ENCODE assay signal across 8 cellular contexts in genomic region chr19:49084206-49085019, GRCh38. TPM values are rescaled to one million over a fixed set of nuclear protein-coding genes. Genes with fewer than 3 reads are reported as not detected.
DNase-seq lines count a peak whose midpoint lies in the region; ATAC-seq and TF ChIP-seq lines count a peak whose summit lies in the region.

No MANE protein-coding gene starts in this region.

- CTCF ChIA-PET in naive thymus-derived CD4-positive, alpha-beta T cell (lab: Charles Lee): interaction anchor here (0.6 kb wide), 1 partner anchor 56 kb away, joined by 3 read pairs; no protein-coding TSS in a partner anchor

- H3K36me3 Mint-ChIP-seq in chondrocyte (ENCODE audit: low read depth): peaks cover 9% of the 10 kb centered on the region
- H3K36me3 Mint-ChIP-seq in naive thymus-derived CD4-positive, alpha-beta T cell: peaks cover 4 to 17% (median 6%) of the 10 kb centered on the region in 5 donors

- H3K9me3 ChIP-seq in BE2C (no peaks in the 10 kb centered on the region), Karpas-422 (ENCODE audit: low read length) (no peaks in the 10 kb centered on the region)
- no peaks in the 10 kb centered on the region for H3K9me3 ChIP-seq in naive thymus-derived CD4-positive, alpha-beta T cell (ENCODE audit: control insufficient read depth in 2 of 3, low read length in 3 of 3)

- peak overlapping the region; percentile 72 for H2AFZ ChIP-seq in Karpas-422 (ENCODE audit: low read length)

- H3K27me3 ChIP-seq in BE2C: no peaks in the 10 kb centered on the region
- no peaks in the 10 kb centered on the region for H3K27me3 ChIP-seq in Karpas-422 (ENCODE audit: low read length)
- H3K27me3 ChIP-seq in naive thymus-derived CD4-positive, alpha-beta T cell (ENCODE audit: control insufficient read depth in 2 of 2, insufficient read depth in 2 of 2, low read length in 2 of 2): no peaks in the 10 kb centered on the region

- H3K36me3 ChIP-seq in BE2C: peaks cover 29% of the 10 kb centered on the region
- peaks cover 26% of the 10 kb centered on the region for H3K36me3 ChIP-seq in Karpas-422 (ENCODE audit: insufficient read depth, low read length)
- peaks cover 0 to 22% (median 4%) of the 10 kb centered on the region in 3 experiments for H3K36me3 ChIP-seq in naive thymus-derived CD4-positive, alpha-beta T cell (ENCODE audit: control insufficient read depth in 2 of 3, insufficient read depth in 3 of 3, low read length in 3 of 3)

- intact Hi-C loops in naive thymus-derived CD4-positive, alpha-beta T cell (cut with micrococcal nuclease): loop anchor here (1.0 to 5.0 kb wide), 13 partner anchors 22 to 592 kb away; partner anchors contain the start of genes C19orf73 (in 2 of the 2), NUCB1 (in 2 of the 2), PPFIA3 (in 2 of the 2) and ALDH16A1 (in 1 of the 2)

- peak overlapping the region; percentile 67 for H3K4me2 ChIP-seq in Karpas-422 (ENCODE audit: low read depth, low read length, poor library complexity, severe bottlenecking)

- no peak overlapping the region for H3K27ac ChIP-seq in Karpas-422 (ENCODE audit: low read length)
- H3K27ac ChIP-seq in naive thymus-derived CD4-positive, alpha-beta T cell (ENCODE audit: low read depth, low read length): peak overlapping the region; percentile 94

- peaks cover 3% of the 10 kb centered on the region for H3K4me1 ChIP-seq in BE2C
- peaks cover 20% of the 10 kb centered on the region for H3K4me1 ChIP-seq in Karpas-422 (ENCODE audit: low read length)
- peaks cover 19% of the 10 kb centered on the region in 2 donors for H3K4me1 ChIP-seq in naive thymus-derived CD4-positive, alpha-beta T cell (ENCODE audit: control insufficient read depth in 2 of 2, insufficient read depth in 2 of 2, low read length in 2 of 2)

- DNase-seq in BE2C: no peak
- peak; percentile 45 for DNase-seq in Karpas-422
- no peak for DNase-seq in chondrocyte (ENCODE audit: low spot score)
- DNase-seq in naive thymus-derived CD4-positive, alpha-beta T cell: no peak
- no peak for DNase-seq in germinal center (ENCODE audit: low spot score)
- no peak for DNase-seq in activated CD4-positive, CD25-positive, alpha-beta regulatory T cell (lab: John Stamatoyannopoulos, UW)

- peaks cover 38% of the 10 kb centered on the region for H3K79me2 ChIP-seq in Karpas-422 (ENCODE audit: low read length)

- H4K20me1 ChIP-seq in Karpas-422 (ENCODE audit: insufficient read depth, low read depth, low read length): peaks cover 35% of the 10 kb centered on the region

- TF ChIP-seq CTCF in BE2C (IDR thresholded peaks at IDR 0.05; ENCODE audit: low read depth, low read length): no peak
- TF ChIP-seq CTCF in chondrocyte (IDR thresholded peaks at IDR 0.05): no peak

- H3K27ac Mint-ChIP-seq in chondrocyte (ENCODE audit: unreplicated experiment): peak overlapping the region; percentile 97
- peak overlapping the region; percentile 83 to 96 (median 88) for H3K27ac Mint-ChIP-seq in naive thymus-derived CD4-positive, alpha-beta T cell

- no peaks in the 10 kb centered on the region for H3K9me3 Mint-ChIP-seq in chondrocyte (ENCODE audit: low read depth)
- peaks cover 0 to 7% (median 0%) of the 10 kb centered on the region in 11 donors for H3K9me3 Mint-ChIP-seq in naive thymus-derived CD4-positive, alpha-beta T cell

- no peak for ATAC-seq in naive thymus-derived CD4-positive, alpha-beta T cell
- ATAC-seq in HG03280 (IDR thresholded peaks at IDR 0.05; ENCODE audit: unreplicated experiment) (no peak), GM18498 (IDR thresholded peaks at IDR 0.05; ENCODE audit: unreplicated experiment) (no peak)

- POLR2A ChIA-PET in naive thymus-derived CD4-positive, alpha-beta T cell (lab: Charles Lee): no interaction called here

- no peaks in the 10 kb centered on the region for H3K27me3 Mint-ChIP-seq in chondrocyte (ENCODE audit: low read depth)
- H3K27me3 Mint-ChIP-seq in naive thymus-derived CD4-positive, alpha-beta T cell: peaks cover 0 to 7% (median 6%) of the 10 kb centered on the region in 5 donors

- H3K4me3 Mint-ChIP-seq in chondrocyte (ENCODE audit: unreplicated experiment): peak overlapping the region; percentile 99
- H3K4me3 Mint-ChIP-seq in naive thymus-derived CD4-positive, alpha-beta T cell: peak overlapping the region; percentile 71 to 97 (median 94)

- H3K9ac ChIP-seq in Karpas-422 (ENCODE audit: low read length): peak overlapping the region; percentile 95

- peak overlapping the region; percentile 76 for H3K4me3 ChIP-seq in BE2C (ENCODE audit: low read depth, low read length)
- peak overlapping the region; percentile 95 for H3K4me3 ChIP-seq in Karpas-422 (ENCODE audit: low read length)
- H3K4me3 ChIP-seq in naive thymus-derived CD4-positive, alpha-beta T cell (ENCODE audit: low read length): peak overlapping the region; percentile 72

- peaks cover 37% of the 10 kb centered on the region for H3K4me1 Mint-ChIP-seq in chondrocyte (ENCODE audit: low read depth)
- peaks cover 17 to 46% (median 34%) of the 10 kb centered on the region in 7 donors for H3K4me1 Mint-ChIP-seq in naive thymus-derived CD4-positive, alpha-beta T cell

- H3K9me2 ChIP-seq in Karpas-422 (replicated peaks; ENCODE audit: insufficient read depth, low read length): no peaks in the 10 kb centered on the region

RNA-seq across cellular contexts. Expression of gene SNRNP70, which starts 0.8 kb away (rescaled TPM):
- polyA plus RNA-seq in BE2C (2012; ENCODE audit: insufficient read depth, insufficient read length, low read depth): 206 TPM
- total RNA-seq in Karpas-422 (2014; rRNA removed; shearing (Covaris generic); ENCODE audit: low replicate concordance): 420 and 646 TPM in 2 replicates
- total RNA-seq in chondrocyte: 151 to 218 TPM (median 163 TPM) in 3 replicates
- total RNA-seq in naive thymus-derived CD4-positive, alpha-beta T cell: 100 to 1,000 TPM; 243 to 837 (median 449) TPM
- polyA plus RNA-seq in naive thymus-derived CD4-positive, alpha-beta T cell: 10 to 100 TPM; 48.0 to 63.1 TPM

RNA-seq across cellular contexts. Expression of gene KCNA7, which starts 11.9 kb away (rescaled TPM):
- not detected for polyA plus RNA-seq in BE2C (2012; ENCODE audit: insufficient read depth, insufficient read length, low read depth)
- total RNA-seq in Karpas-422 (2014; rRNA removed; shearing (Covaris generic); ENCODE audit: low replicate concordance): not detected in 2 replicates
- 0.12 TPM in 1 of 3 replicates, not detected in the others for total RNA-seq in chondrocyte
- total RNA-seq in naive thymus-derived CD4-positive, alpha-beta T cell: not detected
- not detected for polyA plus RNA-seq in naive thymus-derived CD4-positive, alpha-beta T cell

RNA-seq across cellular contexts. Expression of gene NTF4, which starts 19.8 kb away (rescaled TPM):
- polyA plus RNA-seq in BE2C (2012; ENCODE audit: insufficient read depth, insufficient read length, low read depth): not detected
- not detected in 2 replicates for total RNA-seq in Karpas-422 (2014; rRNA removed; shearing (Covaris generic); ENCODE audit: low replicate concordance)
- 1.1 to 1.6 TPM in 2 of 3 replicates, not detected in the other for total RNA-seq in chondrocyte
- not detected for total RNA-seq in naive thymus-derived CD4-positive, alpha-beta T cell
- not detected for polyA plus RNA-seq in naive thymus-derived CD4-positive, alpha-beta T cell

RNA-seq across cellular contexts. Expression of gene CGB7, which starts 26.9 kb away (rescaled TPM):
- polyA plus RNA-seq in BE2C (2012; ENCODE audit: insufficient read depth, insufficient read length, low read depth): not detected
- total RNA-seq in Karpas-422 (2014; rRNA removed; shearing (Covaris generic); ENCODE audit: low replicate concordance): not detected in 2 replicates
- total RNA-seq in chondrocyte: 0.52 to 0.85 TPM in 2 of 3 replicates, not detected in the other
- not detected for total RNA-seq in naive thymus-derived CD4-positive, alpha-beta T cell
- polyA plus RNA-seq in naive thymus-derived CD4-positive, alpha-beta T cell: not detected

RNA-seq across cellular contexts. Expression of gene LIN7B, which starts 29.8 kb away (rescaled TPM):
- 22.0 TPM for polyA plus RNA-seq in BE2C (2012; ENCODE audit: insufficient read depth, insufficient read length, low read depth)
- total RNA-seq in Karpas-422 (2014; rRNA removed; shearing (Covaris generic); ENCODE audit: low replicate concordance): 6.4 and 23.4 TPM in 2 replicates
- total RNA-seq in chondrocyte: 12.7 to 14.3 TPM (median 13.9 TPM) in 3 replicates
- total RNA-seq in naive thymus-derived CD4-positive, alpha-beta T cell: 10 to 100 TPM in 4 of 5 experiments, 1 to 10 TPM in 1; 3.7 to 21.7 (median 10.8) TPM
- polyA plus RNA-seq in naive thymus-derived CD4-positive, alpha-beta T cell: 1 to 10 TPM; 4.0 to 5.7 TPM
